ENCODE assay signal across 26 cellular contexts in genomic region chr18:75264195-75264594, GRCh38.
"Had no signal": no experiment of that assay in that cellular context is flagged by ENCODE, and none has a peak within 500 bp of the region (broad histone marks: within the 10 kb centered on the region; RNA-seq: fewer than 3 reads in every experiment).

No MANE protein-coding gene starts in this region.

- H3K4me1 ChIP-seq: foreskin keratinocyte, prostate gland had no signal

- H3K27ac ChIP-seq: foreskin keratinocyte, prostate gland, thyroid gland, WERI-Rb-1 had no signal

- H3K9me3 Mint-ChIP-seq: activated CD4-positive, alpha-beta T cell treated with anti-CD3 and anti-CD28 coated beads, Interleukin-2, amount 10 ng/mL, durations not matched to agents 7 days and 5 days; activated CD8-positive, alpha-beta T cell treated with anti-CD3 and anti-CD28 coated beads for 36 hours; activated naive CD4-positive, alpha-beta T cell treated with anti-CD3 and anti-CD28 coated beads, Interleukin-2, amount 50 U/mL, for 72 hours; brain; dendritic cell treated with granulocyte-macrophage colony-stimulating factor and Interleukin-4, amounts not matched to agents 40 ng/mL and 50 ng/mL, for 4 days; immature natural killer cell; natural killer cell; stimulated activated naive CD8-positive, alpha-beta T cell treated with anti-CD3 and anti-CD28 coated beads, Interleukin-15, Interleukin-2, amounts not matched to agents 100 ng/mL and 50 ng/mL, for 24 hours had no signal

- H3K27me3 Mint-ChIP-seq: activated CD4-positive, alpha-beta T cell treated with anti-CD3 and anti-CD28 coated beads, Interleukin-2, amount 10 ng/mL, durations not matched to agents 7 days and 5 days; activated CD8-positive, alpha-beta memory T cell treated with anti-CD3 and anti-CD28 coated beads, Interleukin-2, amount 10 ng/mL, durations not matched to agents 7 days and 5 days; activated CD8-positive, alpha-beta T cell treated with anti-CD3 and anti-CD28 coated beads for 36 hours; brain; dendritic cell treated with granulocyte-macrophage colony-stimulating factor and Interleukin-4, amounts not matched to agents 40 ng/mL and 50 ng/mL, for 4 days; stimulated activated naive CD8-positive, alpha-beta T cell treated with anti-CD3 and anti-CD28 coated beads, Interleukin-15, Interleukin-2, amounts not matched to agents 100 ng/mL and 50 ng/mL, for 24 hours had no signal

- H3K4me3 ChIP-seq: prostate gland, thyroid gland had no signal

- FAIRE-seq: TTC549 had no signal

- H3K36me3 ChIP-seq: prostate gland, thyroid gland, WERI-Rb-1 had no signal

- H3K27ac Mint-ChIP-seq: activated CD4-positive, alpha-beta T cell treated with anti-CD3 and anti-CD28 coated beads, Interleukin-2, amount 10 ng/mL, durations not matched to agents 7 days and 5 days; activated CD8-positive, alpha-beta memory T cell treated with anti-CD3 and anti-CD28 coated beads, Interleukin-2, amount 10 ng/mL, durations not matched to agents 7 days and 5 days; activated CD8-positive, alpha-beta T cell treated with anti-CD3 and anti-CD28 coated beads for 36 hours; activated naive CD4-positive, alpha-beta T cell treated with anti-CD3 and anti-CD28 coated beads, Interleukin-2, amount 50 U/mL, for 72 hours; dendritic cell treated with granulocyte-macrophage colony-stimulating factor and Interleukin-4, amounts not matched to agents 40 ng/mL and 50 ng/mL, for 4 days; immature natural killer cell; natural killer cell; stimulated activated naive CD8-positive, alpha-beta T cell treated with anti-CD3 and anti-CD28 coated beads, Interleukin-15, Interleukin-2, amounts not matched to agents 100 ng/mL and 50 ng/mL, for 24 hours had no signal

- DNase-seq: activated CD4-positive, alpha-beta T cell treated with anti-CD3 and anti-CD28 coated beads, Interleukin-2, amount 10 ng/mL, durations not matched to agents 7 days and 5 days; activated CD4-positive, CD25-positive, alpha-beta regulatory T cell treated with anti-CD3 and anti-CD28 coated beads, Interleukin-2, amount 50 U/mL, for 72 hours; activated CD8-positive, alpha-beta memory T cell treated with anti-CD3 and anti-CD28 coated beads, Interleukin-2, amount 10 ng/mL, durations not matched to agents 7 days and 5 days; activated CD8-positive, alpha-beta T cell treated with anti-CD3 and anti-CD28 coated beads for 36 hours; activated gamma-delta T cell treated with Interleukin-2 at 50 U/mL for 16 hours; activated T-cell treated with anti-CD3 and anti-CD28 coated beads for 4 hours; aorta; effector CD4-positive, alpha-beta T cell; erythroblast; foreskin keratinocyte; immature natural killer cell; kidney glomerular epithelial cell; left ventricle myocardium superior; mammary epithelial cell; midbrain; natural killer cell; stimulated activated CD4-positive, alpha-beta T cell treated with anti-CD3 and anti-CD28 coated beads, Interleukin-1b, Interleukin-23, amount 100 ng/mL, for 48 hours; substantia nigra; thyroid gland; WERI-Rb-1 had no signal

- H3K9me3 ChIP-seq: prostate gland, thyroid gland had no signal

- H3K27me3 ChIP-seq: foreskin keratinocyte, thyroid gland had no signal

- H3K4me3 Mint-ChIP-seq: activated CD4-positive, alpha-beta T cell treated with anti-CD3 and anti-CD28 coated beads, Interleukin-2, amount 10 ng/mL, durations not matched to agents 7 days and 5 days; activated CD8-positive, alpha-beta memory T cell treated with anti-CD3 and anti-CD28 coated beads, Interleukin-2, amount 10 ng/mL, durations not matched to agents 7 days and 5 days; activated CD8-positive, alpha-beta T cell treated with anti-CD3 and anti-CD28 coated beads for 36 hours; dendritic cell treated with granulocyte-macrophage colony-stimulating factor and Interleukin-4, amounts not matched to agents 40 ng/mL and 50 ng/mL, for 4 days; immature natural killer cell; natural killer cell; stimulated activated naive CD8-positive, alpha-beta T cell treated with anti-CD3 and anti-CD28 coated beads, Interleukin-15, Interleukin-2, amounts not matched to agents 100 ng/mL and 50 ng/mL, for 24 hours had no signal

- H3K36me3 Mint-ChIP-seq: activated CD8-positive, alpha-beta memory T cell treated with anti-CD3 and anti-CD28 coated beads, Interleukin-2, amount 10 ng/mL, durations not matched to agents 7 days and 5 days; natural killer cell had no signal
